ENCODE assay signal across 1 cellular context in the genomic region with DNA sequence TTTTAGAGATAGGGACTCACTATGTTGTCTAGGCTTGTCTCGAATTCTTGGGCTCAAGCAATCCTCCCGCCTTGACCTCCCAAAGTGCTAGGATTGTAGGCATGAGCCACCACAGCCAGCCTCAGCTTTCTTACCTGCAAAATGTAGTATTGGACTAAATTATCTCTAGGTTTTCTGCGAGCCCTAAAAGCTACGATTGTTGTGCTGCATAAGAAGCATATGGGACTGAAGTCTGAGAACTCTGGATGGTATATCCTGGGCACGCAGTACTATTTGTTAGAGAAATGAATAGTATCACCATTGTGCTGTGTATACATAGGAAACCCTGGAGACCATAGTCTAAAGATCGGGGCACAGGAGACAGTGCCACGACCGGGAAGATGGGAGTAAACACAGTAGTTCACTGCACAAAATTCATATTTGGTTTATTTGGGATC.
TF ChIP-seq lines count a peak whose summit lies in the region.

No MANE protein-coding gene starts in this region.

TF ChIP-seq in K562, 482 proteins besides CTCF, POLR2A, EP300 and RAD21 (continued from another document):
- TF ChIP-seq STAG1 (CRISPR knock-in tag; IDR thresholded peaks at IDR 0.05; ENCODE audit: borderline replicate concordance) (no peak), HEY1 (CRISPR knock-in tag; IDR thresholded peaks at IDR 0.05; ENCODE audit: borderline replicate concordance) (no peak), CHD4 (IDR thresholded peaks at IDR 0.05; ENCODE audit: insufficient read depth, insufficient replicate concordance, low read depth, low read length, poor library complexity, severe bottlenecking) (no peak), TCF7L2 (IDR thresholded peaks at IDR 0.05; ENCODE audit: low read depth, low read length) (no peak), TCF7 (IDR thresholded peaks at IDR 0.05; ENCODE audit: borderline replicate concordance) (no peak), JUNB (CRISPR knock-in tag; conservative IDR thresholded peaks at IDR 0.05) (no peak)
- TF ChIP-seq, protein P1, sequence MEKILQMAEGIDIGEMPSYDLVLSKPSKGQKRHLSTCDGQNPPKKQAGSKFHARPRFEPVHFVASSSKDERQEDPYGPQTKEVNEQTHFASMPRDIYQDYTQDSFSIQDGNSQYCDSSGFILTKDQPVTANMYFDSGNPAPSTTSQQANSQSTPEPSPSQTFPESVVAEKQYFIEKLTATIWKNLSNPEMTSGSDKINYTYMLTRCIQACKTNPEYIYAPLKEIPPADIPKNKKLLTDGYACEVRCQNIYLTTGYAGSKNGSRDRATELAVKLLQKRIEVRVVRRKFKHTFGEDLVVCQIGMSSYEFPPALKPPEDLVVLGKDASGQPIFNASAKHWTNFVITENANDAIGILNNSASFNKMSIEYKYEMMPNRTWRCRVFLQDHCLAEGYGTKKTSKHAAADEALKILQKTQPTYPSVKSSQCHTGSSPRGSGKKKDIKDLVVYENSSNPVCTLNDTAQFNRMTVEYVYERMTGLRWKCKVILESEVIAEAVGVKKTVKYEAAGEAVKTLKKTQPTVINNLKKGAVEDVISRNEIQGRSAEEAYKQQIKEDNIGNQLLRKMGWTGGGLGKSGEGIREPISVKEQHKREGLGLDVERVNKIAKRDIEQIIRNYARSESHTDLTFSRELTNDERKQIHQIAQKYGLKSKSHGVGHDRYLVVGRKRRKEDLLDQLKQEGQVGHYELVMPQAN (IDR thresholded peaks at IDR 0.05; ENCODE audit: borderline replicate concordance): no peak
